In genomic region chr11:75592699-75593098, GRCh38 we compare ENCODE assay signal across 13 cellular contexts. TPM values are rescaled to one million over a fixed set of nuclear protein-coding genes. Genes with fewer than 3 reads are reported as not detected.
A peak's percentile ranks its signal among the peaks of the same experiment; 100 is the strongest.
DNase-seq lines count a peak whose midpoint lies in the region; ATAC-seq and TF ChIP-seq lines count a peak whose summit lies in the region.
"Had no signal": no experiment of that assay in that cellular context is flagged by ENCODE, and none has a peak within 500 bp of the region (broad histone marks: within the 10 kb centered on the region; RNA-seq: fewer than 3 reads in every experiment).

No MANE protein-coding gene starts in this region.

- intact Hi-C loops in left lung (cut with DNase I), result no loop called here

- H3K4me3 ChIP-seq in left lung (no peak overlapping the region), brain microvascular endothelial cell (ENCODE audit: low read depth, low read length) (no peak overlapping the region)
- H3K4me3 ChIP-seq: cardiac muscle cell, heart left ventricle had no signal

- H3K27me3 ChIP-seq in left lung (no peaks in the 10 kb centered on the region), brain microvascular endothelial cell (replicated peaks) (no peaks in the 10 kb centered on the region)
- H3K27me3 ChIP-seq: cardiac muscle cell, heart left ventricle had no signal

- peak; percentile 57 for ATAC-seq in left lung
- ATAC-seq: heart left ventricle; stimulated activated memory B cell treated with anti-CD40 and anti-IgM and Interleukin-4, amounts not matched to agents 10 μg/mL and 1 μg/mL and 100 μg/mL, for 72 hours had no signal

- H3K36me3 ChIP-seq in left lung, result no peaks in the 10 kb centered on the region
- no peaks in the 10 kb centered on the region for H3K36me3 ChIP-seq in brain microvascular endothelial cell (replicated peaks)
- H3K36me3 ChIP-seq: cardiac muscle cell, heart left ventricle had no signal

- no peaks in the 10 kb centered on the region for H3K4me1 ChIP-seq in left lung

- in situ Hi-C loops in brain microvascular endothelial cell (cut with HindIII; ENCODE audit: low pct_ligation_motif_present, low sequenced_read_pairs), result no loop called here

- TF ChIP-seq CTCF in left lung (IDR thresholded peaks at IDR 0.05), result no peak
- no peak for TF ChIP-seq CTCF in brain microvascular endothelial cell (IDR thresholded peaks at IDR 0.05; ENCODE audit: low read depth, low read length, missing control alignments)

- DNase-seq in DMS53 (lab: John Stamatoyannopoulos, UW) (peak; percentile 99), NCI-H146 (lab: John Stamatoyannopoulos, UW) (peak; percentile 80), NCI-H774 (lab: John Stamatoyannopoulos, UW) (peak; percentile 80), left lung (no peak), KG1 (lab: John Stamatoyannopoulos, UW) (no peak), T-helper 9 cell (no peak), brain microvascular endothelial cell (no peak)
- DNase-seq in NK-92 treated with Interleukin-12 subunit alpha and Interleukin-12 subunit beta, amount 100 ng/mL, for 24 hours (lab: John Stamatoyannopoulos, UW), result no peak
- DNase-seq: heart left ventricle, kidney glomerular epithelial cell, MV-4-11 had no signal

- H3K27ac ChIP-seq in left lung, result no peak overlapping the region
- no peak overlapping the region for H3K27ac ChIP-seq in brain microvascular endothelial cell
- H3K27ac ChIP-seq: cardiac muscle cell, heart left ventricle had no signal

- no peaks in the 10 kb centered on the region for H3K9me3 ChIP-seq in left lung
- H3K9me3 ChIP-seq: heart left ventricle had no signal

RNA-seq across cellular contexts. Expression of gene SERPINH1, which starts 30.6 kb away (rescaled TPM):
- 100 to 1,000 TPM; 358 to 516 TPM for total RNA-seq in left lung

Comparison
In these comparisons a context has a peak if more than half of its experiments do, and no peak if none do; other contexts are left out.
1. DNase-seq: peak in DMS53 (single experiment), NCI-H146 (single experiment) and NCI-H774 (single experiment); none in left lung (0 of 2), KG1 (single experiment), T-helper 9 cell (single experiment), NK-92 treated with Interleukin-12 subunit alpha and Interleukin-12 subunit beta, amount 100 ng/mL, for 24 hours (single experiment) and brain microvascular endothelial cell (single experiment).